ENCODE assay signal across 10 cellular contexts in genomic region chr22:41672780-41673509, GRCh38. TPM values are rescaled to one million over a fixed set of nuclear protein-coding genes. Genes with fewer than 3 reads are reported as not detected.
DNase-seq lines count a peak whose midpoint lies in the region; ATAC-seq and TF ChIP-seq lines count a peak whose summit lies in the region.
"Had no signal": no experiment of that assay in that cellular context is flagged by ENCODE, and none has a peak within 500 bp of the region (broad histone marks: within the 10 kb centered on the region; RNA-seq: fewer than 3 reads in every experiment).

No MANE protein-coding gene starts in this region.

- H2AFZ ChIP-seq in neural progenitor cell (replicated peaks) = no peak overlapping the region

- no peak for ATAC-seq in GM21360 (IDR thresholded peaks at IDR 0.05; ENCODE audit: unreplicated experiment)
- ATAC-seq in HG02852 (IDR thresholded peaks at IDR 0.05; ENCODE audit: unreplicated experiment) = no peak

- peaks cover 3% of the 10 kb centered on the region for H4K20me1 ChIP-seq in neural progenitor cell (ENCODE audit: low read depth)

- peaks cover 37% of the 10 kb centered on the region for H3K36me3 Mint-ChIP-seq in endodermal cell (ENCODE audit: low read depth)
- peaks cover 22% of the 10 kb centered on the region for H3K36me3 Mint-ChIP-seq in neural progenitor cell

- peak; percentile 79 for TF ChIP-seq CTCF in GM06990 (IDR thresholded peaks at IDR 0.05; ENCODE audit: insufficient read depth, low read length, poor library complexity, severe bottlenecking)
- TF ChIP-seq CTCF in endodermal cell (conservative IDR thresholded peaks at IDR 0.05) = peak; percentile 55
- peak; percentile 36 for TF ChIP-seq CTCF in neural progenitor cell (IDR thresholded peaks at IDR 0.05)

- no peak overlapping the region for H3K27ac Mint-ChIP-seq in endodermal cell
- no peak overlapping the region for H3K27ac Mint-ChIP-seq in neural progenitor cell

- no peak overlapping the region for H3K4me3 ChIP-seq in GM06990 (replicated peaks; ENCODE audit: low read depth, low read length)
- H3K4me3 ChIP-seq in endodermal cell (ENCODE audit: low read length) = no peak overlapping the region
- no peak overlapping the region for H3K4me3 ChIP-seq in neural progenitor cell

- H3K4me1 ChIP-seq in endodermal cell (ENCODE audit: control insufficient read depth, insufficient read depth, low read length) = no peaks in the 10 kb centered on the region
- H3K4me1 ChIP-seq in neural progenitor cell = no peaks in the 10 kb centered on the region

- peaks cover 4% of the 10 kb centered on the region for H3K4me1 Mint-ChIP-seq in endodermal cell
- peaks cover 3% of the 10 kb centered on the region for H3K4me1 Mint-ChIP-seq in neural progenitor cell
- H3K4me1 Mint-ChIP-seq: brain had no signal

- H3K27me3 ChIP-seq in GM06990 (replicated peaks; ENCODE audit: control insufficient read depth, insufficient read depth, low read length) (no peaks in the 10 kb centered on the region), endodermal cell (ENCODE audit: control insufficient read depth, insufficient read depth, low read length, poor library complexity, severe bottlenecking) (no peaks in the 10 kb centered on the region), neural progenitor cell (no peaks in the 10 kb centered on the region)

- H3K9ac ChIP-seq in endodermal cell (ENCODE audit: extremely low read depth, low read length, poor library complexity, severe bottlenecking) (no peak overlapping the region), neural progenitor cell (no peak overlapping the region)

- no peak overlapping the region for H3K4me3 Mint-ChIP-seq in endodermal cell
- H3K4me3 Mint-ChIP-seq in neural progenitor cell = no peak overlapping the region
- H3K4me3 Mint-ChIP-seq: brain had no signal

- H3F3A ChIP-seq in neural progenitor cell (ENCODE audit: low read depth) = peaks cover 6% of the 10 kb centered on the region

- H3K9me3 ChIP-seq in endodermal cell (ENCODE audit: control insufficient read depth, low read length) = no peaks in the 10 kb centered on the region
- H3K9me3 ChIP-seq in neural progenitor cell (ENCODE audit: low read depth) = no peaks in the 10 kb centered on the region

- H3K27me3 Mint-ChIP-seq in endodermal cell (ENCODE audit: insufficient read depth) = no peaks in the 10 kb centered on the region
- peaks cover 2% of the 10 kb centered on the region for H3K27me3 Mint-ChIP-seq in neural progenitor cell (ENCODE audit: insufficient read depth, low read depth)
- H3K27me3 Mint-ChIP-seq: brain had no signal

- H3K79me2 ChIP-seq in neural progenitor cell (ENCODE audit: low read depth) = peaks cover 5% of the 10 kb centered on the region

- H3K4me2 ChIP-seq in neural progenitor cell = no peak overlapping the region

- DNase-seq in GM06990 (ENCODE audit: extremely low read depth, insufficient read length) (no peak), NAMALWA (ENCODE audit: low spot score) (peak; percentile 63), endodermal cell (no peak), neural progenitor cell (ENCODE audit: low spot score) (no peak), NCI-H510A (lab: John Stamatoyannopoulos, UW) (no peak), epidermal melanocyte (ENCODE audit: insufficient read length, low spot score) (no peak)
- DNase-seq: NCI-H1436 treated with DMSO at 0.1 percent for 48 hours had no signal

- 76 to 94% methylated on average over 3 to 6 of the region's 6 CpGs for WGBS in endodermal cell (ENCODE audit: insufficient coverage in 1 of 2, insufficient read length in 1 of 2), 2 experiments

- H3K27ac ChIP-seq in endodermal cell (ENCODE audit: low read depth, low read length) = no peak overlapping the region
- no peak overlapping the region for H3K27ac ChIP-seq in neural progenitor cell

- H3K9me3 Mint-ChIP-seq in endodermal cell = no peaks in the 10 kb centered on the region
- H3K9me3 Mint-ChIP-seq in neural progenitor cell = no peaks in the 10 kb centered on the region
- H3K9me3 Mint-ChIP-seq: brain had no signal

- peaks cover 14% of the 10 kb centered on the region for H3K36me3 ChIP-seq in GM06990 (ENCODE audit: control insufficient read depth, insufficient read depth, low read length)
- H3K36me3 ChIP-seq in endodermal cell (ENCODE audit: control insufficient read depth, insufficient read depth, low read length) = peaks cover 35% of the 10 kb centered on the region
- H3K36me3 ChIP-seq in neural progenitor cell = no peaks in the 10 kb centered on the region

RNA-seq across cellular contexts. Expression of gene SNU13, which starts 15.7 kb away (rescaled TPM):
- 100 to 1,000 TPM; 133 to 146 TPM for total RNA-seq in endodermal cell
- polyA plus RNA-seq in endodermal cell (2013, experiment 1 of 2) = 137 TPM
- polyA plus RNA-seq in endodermal cell (2013, experiment 2 of 2) = 116 TPM
- 143 and 171 TPM in 2 replicates for total RNA-seq in neural progenitor cell (ENCODE audit: low replicate concordance)

RNA-seq across cellular contexts. Expression of gene MEI1, which starts 26.4 kb away (rescaled TPM):
- total RNA-seq in endodermal cell (1 to 10 TPM; 1.2 to 1.5 TPM), neural progenitor cell (ENCODE audit: low replicate concordance) (0.25 TPM in 1 of 2 replicates, not detected in the other)
- polyA plus RNA-seq in endodermal cell (2013, experiment 1 of 2) = not detected
- polyA plus RNA-seq in endodermal cell (2013, experiment 2 of 2) = not detected

RNA-seq across cellular contexts. Expression of gene XRCC6, which starts 51.9 kb away (rescaled TPM):
- total RNA-seq in endodermal cell (100 to 1,000 TPM; 345 to 387 TPM), neural progenitor cell (ENCODE audit: low replicate concordance) (526 and 546 TPM in 2 replicates)
- 403 TPM for polyA plus RNA-seq in endodermal cell (2013, experiment 1 of 2)
- polyA plus RNA-seq in endodermal cell (2013, experiment 2 of 2) = 394 TPM

RNA-seq across cellular contexts. Expression of gene DESI1, which starts 52.1 kb away (rescaled TPM):
- 10 to 100 TPM; 21.8 to 28.9 TPM for total RNA-seq in endodermal cell
- polyA plus RNA-seq in endodermal cell (2013, experiment 1 of 2) = 31.6 TPM
- polyA plus RNA-seq in endodermal cell (2013, experiment 2 of 2) = 27.1 TPM
- 22.7 and 25.0 TPM in 2 replicates for total RNA-seq in neural progenitor cell (ENCODE audit: low replicate concordance)
